In genomic region chr22:44080936-44081853, GRCh38 we compare ENCODE assay signal across 1 cellular context.
TF ChIP-seq lines count a peak whose summit lies in the region.

No MANE protein-coding gene starts in this region.

TF ChIP-seq in GM23338, 12 proteins besides CTCF, POLR2A, EP300 and RAD21 (continued from another document):
- no peak for TF ChIP-seq EZH2 (IDR thresholded peaks at IDR 0.05; ENCODE audit: low read depth, unreplicated experiment)
